In the genomic region with DNA sequence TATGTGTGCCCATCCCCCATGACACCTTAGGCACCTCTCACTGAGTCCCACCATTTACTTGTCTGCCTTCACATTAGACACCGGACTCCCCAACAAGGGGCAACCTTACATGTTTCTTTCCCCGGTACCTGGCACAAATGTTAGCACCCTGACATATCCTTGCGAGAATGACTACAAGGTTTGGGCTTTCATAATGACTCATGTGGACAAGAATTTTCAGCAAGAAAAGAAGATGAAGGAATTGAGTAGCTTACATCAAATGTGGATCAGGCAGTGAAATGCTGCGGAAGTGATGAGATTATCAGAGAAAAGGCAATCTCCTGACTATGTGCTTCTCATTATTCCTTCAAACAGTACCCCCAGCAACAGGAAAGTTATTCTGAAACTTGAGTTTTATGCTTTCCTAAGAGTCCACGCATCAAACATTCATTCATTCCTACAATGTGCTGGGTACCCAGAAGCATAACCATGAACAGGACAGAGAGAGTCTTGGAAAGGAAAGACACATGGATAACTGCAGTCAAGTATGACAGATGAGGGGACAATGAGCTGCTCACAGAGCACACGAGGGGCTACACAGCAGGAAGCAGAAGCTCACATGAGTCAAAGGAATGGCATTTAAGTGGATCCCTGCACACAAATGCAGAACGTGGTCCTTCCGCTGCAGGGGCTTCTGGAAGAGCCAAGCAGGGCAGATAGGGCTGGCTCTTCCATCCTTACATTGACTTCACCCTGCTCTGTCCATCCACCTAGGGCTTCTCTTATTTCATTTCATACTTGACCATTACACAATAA, we compare ENCODE assay signal across 1 cellular context.
TF ChIP-seq lines count a peak whose summit lies in the region.

No MANE protein-coding gene starts in this region.

TF ChIP-seq in WTC11, 78 proteins besides CTCF, POLR2A, EP300 and RAD21 (continued from another document):
- TF ChIP-seq ZBTB43 (CRISPR knock-in tag; IDR thresholded peaks at IDR 0.05) (no peak), ELF4 (CRISPR knock-in tag; IDR thresholded peaks at IDR 0.05; ENCODE audit: low read depth) (no peak)
TF ChIP-seq in WTC11: peak in this region for 0.
